Comparison of ENCODE assay signal across 1 cellular context in the genomic region with DNA sequence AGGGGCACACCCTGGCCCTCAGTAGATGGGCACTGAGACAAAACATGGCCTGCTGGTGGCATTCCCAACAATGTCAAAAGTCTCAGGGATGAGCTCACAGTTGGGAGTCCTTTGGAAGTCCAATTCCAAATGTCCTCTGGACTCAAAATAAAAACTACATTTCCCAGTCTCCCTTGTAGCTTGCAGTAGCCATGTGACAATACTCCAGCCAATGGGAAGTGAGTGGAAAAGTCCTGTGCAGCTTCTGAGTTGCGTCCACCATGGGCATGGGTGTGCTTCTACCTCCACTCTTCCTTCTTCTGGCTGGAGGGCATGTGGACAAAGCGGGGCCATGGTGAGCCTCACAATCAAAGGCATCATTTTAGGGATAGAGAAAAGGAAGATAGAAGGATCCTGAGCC.
TF ChIP-seq lines count a peak whose summit lies in the region.

No MANE protein-coding gene starts in this region.

TF ChIP-seq in SK-N-SH treated with all-trans-retinoic acid at 6 μM for 48 hours, 23 proteins besides CTCF, POLR2A, EP300 and RAD21 (continued from another document):
- TF ChIP-seq ESRRG (CRISPR knock-in tag; IDR thresholded peaks at IDR 0.05): no peak
- no peak for TF ChIP-seq ZFP30 (CRISPR knock-in tag; IDR thresholded peaks at IDR 0.05)
- no peak for TF ChIP-seq ZC3H10 (CRISPR knock-in tag; IDR thresholded peaks at IDR 0.05)
